In genomic region chrX:10016516-10017132, GRCh38 we compare ENCODE assay signal across 8 cellular contexts. TPM values are rescaled to one million over a fixed set of nuclear protein-coding genes. Genes with fewer than 3 reads are reported as not detected.
DNase-seq lines count a peak whose midpoint lies in the region; ATAC-seq and TF ChIP-seq lines count a peak whose summit lies in the region.

No MANE protein-coding gene starts in this region.

- peaks cover 9% of the 10 kb centered on the region for H3K36me3 Mint-ChIP-seq in activated CD4-positive, alpha-beta T cell treated with anti-CD3 and anti-CD28 coated beads, Interleukin-2, amount 10 ng/mL, durations not matched to agents 24 days and 14 days (ENCODE audit: low read depth)

- H3K36me3 ChIP-seq in right lobe of liver, result no peaks in the 10 kb centered on the region
- H3K36me3 ChIP-seq in thymus (ENCODE audit: control insufficient read depth, insufficient read depth), result no peaks in the 10 kb centered on the region

- peaks cover 6% of the 10 kb centered on the region for H3K27me3 Mint-ChIP-seq in activated CD4-positive, alpha-beta T cell treated with anti-CD3 and anti-CD28 coated beads, Interleukin-2, amount 10 ng/mL, durations not matched to agents 24 days and 14 days

- intact Hi-C loops in activated CD4-positive, alpha-beta T cell treated with anti-CD3 and anti-CD28 coated beads, Interleukin-2, amount 10 ng/mL, durations not matched to agents 24 days and 14 days (cut with micrococcal nuclease), result no loop called here
- intact Hi-C loops in right lobe of liver (cut with DNase I), result no loop called here

- H3K4me1 ChIP-seq in right lobe of liver (no peaks in the 10 kb centered on the region), thymus (ENCODE audit: control insufficient read depth, insufficient read depth, low read length) (no peaks in the 10 kb centered on the region)

- H3K4me1 Mint-ChIP-seq in activated CD4-positive, alpha-beta T cell treated with anti-CD3 and anti-CD28 coated beads, Interleukin-2, amount 10 ng/mL, durations not matched to agents 24 days and 14 days, result peaks cover 23% of the 10 kb centered on the region

- in situ Hi-C loops in astrocyte of the spinal cord (cut with HindIII; ENCODE audit: low sequenced_read_pairs), result no loop called here

- TF ChIP-seq POLR2A in right lobe of liver (IDR thresholded peaks at IDR 0.05), result no peak

- TF ChIP-seq CTCF in astrocyte of the spinal cord (IDR thresholded peaks at IDR 0.05; ENCODE audit: low read depth, low read length), result no peak
- no peak for TF ChIP-seq CTCF in right lobe of liver (IDR thresholded peaks at IDR 0.05)

- peak overlapping the region in 2 of 3 donors; percentile 59 to 67 for H3K27ac ChIP-seq in right lobe of liver
- peak overlapping the region; percentile 42 for H3K27ac ChIP-seq in thymus (ENCODE audit: low read depth)

- peak overlapping the region; percentile 82 for H3K4me3 Mint-ChIP-seq in activated CD4-positive, alpha-beta T cell treated with anti-CD3 and anti-CD28 coated beads, Interleukin-2, amount 10 ng/mL, durations not matched to agents 24 days and 14 days

- DNase-seq in activated CD4-positive, alpha-beta T cell treated with anti-CD3 and anti-CD28 coated beads, Interleukin-2, amount 10 ng/mL, durations not matched to agents 24 days and 14 days, result no peak
- no peak for DNase-seq in activated CD4-positive, alpha-beta T cell treated with anti-CD3 and anti-CD28 coated beads for 48 hours
- DNase-seq in astrocyte of the spinal cord (ENCODE audit: low read depth, low spot score), result no peak
- no peak for DNase-seq in right lobe of liver

- ATAC-seq in right lobe of liver (no peak), GM21529 (IDR thresholded peaks at IDR 0.05; ENCODE audit: unreplicated experiment) (no peak), GM18909 (IDR thresholded peaks at IDR 0.05; ENCODE audit: poor library complexity, unreplicated experiment) (no peak), GM21737 (IDR thresholded peaks at IDR 0.05; ENCODE audit: unreplicated experiment) (no peak)

- 53% methylated on average over 10 of the region's 11 CpGs for WGBS in right lobe of liver (ENCODE audit: insufficient coverage, low coverage, low lambda C conversion rate, missing lambda C conversion rate)
- WGBS in thymus, result 82% methylated on average over 11 of the region's 11 CpGs

- peak overlapping the region; percentile 51 for H3K4me3 ChIP-seq in astrocyte of the spinal cord (ENCODE audit: low read depth, low read length)
- peak overlapping the region; percentile 16 to 43 (median 30) for H3K4me3 ChIP-seq in right lobe of liver
- peak overlapping the region; percentile 65 for H3K4me3 ChIP-seq in thymus (ENCODE audit: low read length)

- peak overlapping the region; percentile 72 for H3K27ac Mint-ChIP-seq in activated CD4-positive, alpha-beta T cell treated with anti-CD3 and anti-CD28 coated beads, Interleukin-2, amount 10 ng/mL, durations not matched to agents 24 days and 14 days

- H3K9me3 ChIP-seq in right lobe of liver (no peaks in the 10 kb centered on the region), thymus (ENCODE audit: control insufficient read depth) (no peaks in the 10 kb centered on the region)

- H3K9me3 Mint-ChIP-seq in activated CD4-positive, alpha-beta T cell treated with anti-CD3 and anti-CD28 coated beads, Interleukin-2, amount 10 ng/mL, durations not matched to agents 24 days and 14 days, result no peaks in the 10 kb centered on the region

- H3K27me3 ChIP-seq in right lobe of liver (no peaks in the 10 kb centered on the region), thymus (ENCODE audit: control insufficient read depth, insufficient read depth) (peaks cover 3% of the 10 kb centered on the region)

RNA-seq across cellular contexts. Expression of gene CLDN34, which starts 49.5 kb away (rescaled TPM):
- not detected in 2 replicates for total RNA-seq in activated CD4-positive, alpha-beta T cell treated with anti-CD3 and anti-CD28 coated beads, Interleukin-2, amount 10 ng/mL, durations not matched to agents 24 days and 14 days
- total RNA-seq in right lobe of liver, result under 1 TPM in 2 of 6 experiments, not detected in 4; 0.22 to 0.39 TPM
- 0.16 TPM for polyA plus RNA-seq in thymus
